Comparison of ENCODE assay signal across 8 cellular contexts in genomic region chr9:1939926-1940368, GRCh38.
A peak's percentile ranks its signal among the peaks of the same experiment; 100 is the strongest.
DNase-seq lines count a peak whose midpoint lies in the region; ATAC-seq, FAIRE-seq and TF ChIP-seq lines count a peak whose summit lies in the region.

No MANE protein-coding gene starts in this region.

- CTCF ChIA-PET in activated naive CD4-positive, alpha-beta T cell treated with anti-CD3 and anti-CD28 coated beads, Interleukin-2, amount 10 ng/mL, durations not matched to agents 7 days and 5 days (lab: Charles Lee), result interaction anchor here (0.7 to 1.7 kb wide), 8 partner anchors 10 to 479 kb away, joined by 3 to 7 read pairs (median 3); no protein-coding TSS in a partner anchor

- H3K36me3 Mint-ChIP-seq in activated naive CD4-positive, alpha-beta T cell treated with anti-CD3 and anti-CD28 coated beads, Interleukin-2, amount 10 ng/mL, durations not matched to agents 7 days and 5 days, result no peaks in the 10 kb centered on the region

- no peaks in the 10 kb centered on the region for H3K27me3 ChIP-seq in transverse colon

- H3K27ac Mint-ChIP-seq in activated naive CD4-positive, alpha-beta T cell treated with anti-CD3 and anti-CD28 coated beads, Interleukin-2, amount 10 ng/mL, durations not matched to agents 7 days and 5 days, result no peak overlapping the region

- no peaks in the 10 kb centered on the region for H3K36me3 ChIP-seq in transverse colon

- H3K4me1 Mint-ChIP-seq in activated naive CD4-positive, alpha-beta T cell treated with anti-CD3 and anti-CD28 coated beads, Interleukin-2, amount 10 ng/mL, durations not matched to agents 7 days and 5 days, result no peaks in the 10 kb centered on the region

- H3K27ac ChIP-seq in transverse colon, result no peak overlapping the region

- intact Hi-C loops in transverse colon (cut with DNase I; ENCODE audit: low total_unique reads), result no loop called here

- no peaks in the 10 kb centered on the region for H3K9me3 Mint-ChIP-seq in activated naive CD4-positive, alpha-beta T cell treated with anti-CD3 and anti-CD28 coated beads, Interleukin-2, amount 10 ng/mL, durations not matched to agents 7 days and 5 days

- TF ChIP-seq CTCF in transverse colon (IDR thresholded peaks at IDR 0.05), result peak in 4 of 5 experiments; percentile 29 to 57 (median 48)

- 53 to 55% methylated on average over 7 of the region's 7 CpGs for WGBS in transverse colon (ENCODE audit: low coverage in 1 of 2), 2 donors

- TF ChIP-seq POLR2A in transverse colon (IDR thresholded peaks at IDR 0.05), result no peak

- peak; percentile 80 for ATAC-seq in GM19372 (IDR thresholded peaks at IDR 0.05; ENCODE audit: low read depth, unreplicated experiment)
- ATAC-seq in HG03175 (IDR thresholded peaks at IDR 0.05; ENCODE audit: unreplicated experiment), result peak; percentile 88

- H3K4me3 Mint-ChIP-seq in activated naive CD4-positive, alpha-beta T cell treated with anti-CD3 and anti-CD28 coated beads, Interleukin-2, amount 10 ng/mL, durations not matched to agents 7 days and 5 days, result no peak overlapping the region

- no peak for FAIRE-seq in RCC 7860 (lab: Jason Lieb, UNC)

- no peak for TF ChIP-seq EP300 in transverse colon (IDR thresholded peaks at IDR 0.05; ENCODE audit: low read depth)

- H3K27me3 Mint-ChIP-seq in activated naive CD4-positive, alpha-beta T cell treated with anti-CD3 and anti-CD28 coated beads, Interleukin-2, amount 10 ng/mL, durations not matched to agents 7 days and 5 days, result peaks cover 7% of the 10 kb centered on the region

- DNase-seq in Daoy (ENCODE audit: low read depth), result peak; percentile 52
- peak; percentile 73 for DNase-seq in NCI-H748 (lab: John Stamatoyannopoulos, UW; ENCODE audit: unreplicated experiment)
- peak; percentile 48 for DNase-seq in activated naive CD4-positive, alpha-beta T cell treated with anti-CD3 and anti-CD28 coated beads, Interleukin-2, amount 10 ng/mL, durations not matched to agents 7 days and 5 days
- DNase-seq in left kidney (ENCODE audit: low read depth, low spot score), result peak; percentile 44
- DNase-seq in transverse colon, result peak; percentile 22
- no peak for DNase-seq in RCC 7860 (ENCODE audit: low spot score)

- H3K4me3 ChIP-seq in transverse colon, result no peak overlapping the region

- H3K9me3 ChIP-seq in transverse colon, result no peaks in the 10 kb centered on the region

- H3K4me1 ChIP-seq in transverse colon, result no peaks in the 10 kb centered on the region

- in situ Hi-C loops in transverse colon (cut with MboI; ENCODE audit: low pct_ligation_motif_present in 1 of 4, low pct_unique_long_range_greater_than_20kb in 1 of 4, low sequenced_read_pairs in 3 of 4), result loop anchor here in 1 of 4 donors (25.0 kb wide), 1 partner anchor 147 kb away; no protein-coding TSS in a partner anchor
